In the genomic region with DNA sequence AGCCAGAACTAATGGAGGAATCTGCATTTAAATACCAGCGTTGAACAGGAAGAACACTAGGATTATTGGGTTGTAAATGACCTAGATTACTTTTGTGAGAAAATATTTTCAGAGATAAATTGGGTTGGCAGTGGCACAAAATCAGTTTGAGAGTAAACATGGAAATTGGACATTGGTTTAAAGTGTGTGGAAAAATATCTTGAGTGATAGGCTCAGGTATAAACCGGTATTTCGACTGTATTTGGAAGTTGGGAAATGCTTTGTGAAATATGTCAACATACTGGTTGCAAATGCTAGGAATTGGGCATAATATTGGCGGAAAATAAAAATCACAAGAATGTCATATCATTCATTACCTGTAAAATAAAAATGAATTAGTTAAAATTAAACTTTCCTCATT, we compare ENCODE assay signal across 22 cellular contexts.
"Had no signal": no experiment of that assay in that cellular context is flagged by ENCODE, and none has a peak within 500 bp of the region (broad histone marks: within the 10 kb centered on the region; RNA-seq: fewer than 3 reads in every experiment).

No MANE protein-coding gene starts in this region.

- H3K9me2 ChIP-seq: SK-N-SH had no signal

- H3K27ac ChIP-seq: gastrocnemius medialis, neural progenitor cell, spleen, thoracic aorta had no signal

- H2AFZ ChIP-seq: neural progenitor cell had no signal

- H3K27me3 Mint-ChIP-seq: activated CD4-positive, alpha-beta T cell treated with anti-CD3 and anti-CD28 coated beads, Interleukin-2, amount 10 ng/mL, durations not matched to agents 24 days and 14 days; activated naive CD4-positive, alpha-beta T cell treated with anti-CD3 and anti-CD28 coated beads, Interleukin-2, amount 10 ng/mL, durations not matched to agents 7 days and 5 days; activated naive CD8-positive, alpha-beta T cell treated with anti-CD3 and anti-CD28 coated beads, Interleukin-2, amount 50 U/mL, for 24 hours; activated T-cell treated with anti-CD3 and anti-CD28 coated beads, Interleukin-2, amount 50 U/mL, for 24 hours; stimulated activated memory B cell treated with anti-CD40 and anti-IgM and Interleukin-4, amounts not matched to agents 10 μg/mL and 1 μg/mL and 100 μg/mL, for 72 hours; T-cell had no signal

- H3K4me1 Mint-ChIP-seq: neural progenitor cell; stimulated activated memory B cell treated with anti-CD40 and anti-IgM and Interleukin-4, amounts not matched to agents 10 μg/mL and 1 μg/mL and 100 μg/mL, for 72 hours had no signal

- H3K9ac ChIP-seq: neural progenitor cell, SK-N-SH had no signal

- DNase-seq: activated CD4-positive, alpha-beta T cell treated with anti-CD3 and anti-CD28 coated beads, Interleukin-2, amount 10 ng/mL, durations not matched to agents 24 days and 14 days; activated CD4-positive, CD25-positive, alpha-beta regulatory T cell; activated CD8-positive, alpha-beta T cell treated with anti-CD3 and anti-CD28 coated beads, Interleukin-2, amount 10 ng/mL, durations not matched to agents 7 days and 5 days; activated naive CD4-positive, alpha-beta T cell treated with anti-CD3 and anti-CD28 coated beads, Interleukin-2, amount 10 ng/mL, durations not matched to agents 7 days and 5 days; activated naive CD8-positive, alpha-beta T cell treated with anti-CD3 and anti-CD28 coated beads, Interleukin-2, amount 50 U/mL, for 24 hours; activated T-cell treated with anti-CD3 and anti-CD28 coated beads, Interleukin-2, amount 50 U/mL, for 24 hours; anterior cingulate cortex; cerebellar nuclear complex; cortex of kidney; gastrocnemius medialis; head of caudate nucleus; mammary epithelial cell; SK-N-SH; spleen; stimulated activated CD4-positive, alpha-beta T cell treated with anti-CD3 and anti-CD28 coated beads, Interleukin-4, amount 100 ng/mL, for 4 hours; T-cell; T-helper 9 cell had no signal

- H3K4me3 Mint-ChIP-seq: activated CD4-positive, alpha-beta T cell treated with anti-CD3 and anti-CD28 coated beads, Interleukin-2, amount 10 ng/mL, durations not matched to agents 24 days and 14 days; activated CD8-positive, alpha-beta T cell treated with anti-CD3 and anti-CD28 coated beads, Interleukin-2, amount 10 ng/mL, durations not matched to agents 7 days and 5 days; activated naive CD4-positive, alpha-beta T cell treated with anti-CD3 and anti-CD28 coated beads, Interleukin-2, amount 10 ng/mL, durations not matched to agents 7 days and 5 days; activated naive CD8-positive, alpha-beta T cell treated with anti-CD3 and anti-CD28 coated beads, Interleukin-2, amount 50 U/mL, for 24 hours; activated T-cell treated with anti-CD3 and anti-CD28 coated beads, Interleukin-2, amount 50 U/mL, for 24 hours; neural progenitor cell; stimulated activated memory B cell treated with anti-CD40 and anti-IgM and Interleukin-4, amounts not matched to agents 10 μg/mL and 1 μg/mL and 100 μg/mL, for 72 hours; T-cell had no signal

- H3K9me3 ChIP-seq: gastrocnemius medialis, SK-N-SH, spleen, thoracic aorta had no signal

- H3K27me3 ChIP-seq: gastrocnemius medialis, neural progenitor cell, spleen had no signal

- H3K4me1 ChIP-seq: neural progenitor cell had no signal

- H3K4me2 ChIP-seq: neural progenitor cell, SK-N-SH had no signal

- H3K4me3 ChIP-seq: gastrocnemius medialis, neural progenitor cell, spleen, thoracic aorta had no signal

- H3K9me3 Mint-ChIP-seq: activated CD4-positive, alpha-beta T cell treated with anti-CD3 and anti-CD28 coated beads, Interleukin-2, amount 10 ng/mL, durations not matched to agents 24 days and 14 days; activated naive CD4-positive, alpha-beta T cell treated with anti-CD3 and anti-CD28 coated beads, Interleukin-2, amount 10 ng/mL, durations not matched to agents 7 days and 5 days; activated naive CD8-positive, alpha-beta T cell treated with anti-CD3 and anti-CD28 coated beads, Interleukin-2, amount 50 U/mL, for 24 hours; activated T-cell treated with anti-CD3 and anti-CD28 coated beads, Interleukin-2, amount 50 U/mL, for 24 hours; neural progenitor cell; stimulated activated memory B cell treated with anti-CD40 and anti-IgM and Interleukin-4, amounts not matched to agents 10 μg/mL and 1 μg/mL and 100 μg/mL, for 72 hours; T-cell had no signal

- H3K27ac Mint-ChIP-seq: activated CD8-positive, alpha-beta T cell treated with anti-CD3 and anti-CD28 coated beads, Interleukin-2, amount 10 ng/mL, durations not matched to agents 7 days and 5 days; activated naive CD4-positive, alpha-beta T cell treated with anti-CD3 and anti-CD28 coated beads, Interleukin-2, amount 10 ng/mL, durations not matched to agents 7 days and 5 days; activated naive CD8-positive, alpha-beta T cell treated with anti-CD3 and anti-CD28 coated beads, Interleukin-2, amount 50 U/mL, for 24 hours; activated T-cell treated with anti-CD3 and anti-CD28 coated beads, Interleukin-2, amount 50 U/mL, for 24 hours; neural progenitor cell; stimulated activated memory B cell treated with anti-CD40 and anti-IgM and Interleukin-4, amounts not matched to agents 10 μg/mL and 1 μg/mL and 100 μg/mL, for 72 hours; T-cell had no signal

- ATAC-seq: activated CD8-positive, alpha-beta T cell treated with anti-CD3 and anti-CD28 coated beads, Interleukin-2, amount 10 ng/mL, durations not matched to agents 7 days and 5 days; activated naive CD8-positive, alpha-beta T cell treated with anti-CD3 and anti-CD28 coated beads, Interleukin-2, amount 50 U/mL, for 24 hours; esophagus mucosa; gastrocnemius medialis; sciatic nerve; stimulated activated memory B cell treated with anti-CD40 and anti-IgM and Interleukin-4, amounts not matched to agents 10 μg/mL and 1 μg/mL and 100 μg/mL, for 72 hours; T-cell had no signal
